In genomic region chr10:104080762-104081161, GRCh38 we compare ENCODE assay signal across 8 cellular contexts. TPM values are rescaled to one million over a fixed set of nuclear protein-coding genes. Genes with fewer than 3 reads are reported as not detected.
DNase-seq lines count a peak whose midpoint lies in the region; ATAC-seq lines count a peak whose summit lies in the region.

No MANE protein-coding gene starts in this region.

- no peaks in the 10 kb centered on the region for H3K27me3 Mint-ChIP-seq in activated naive CD4-positive, alpha-beta T cell treated with anti-CD3 and anti-CD28 coated beads, Interleukin-2, amount 50 U/mL, for 24 hours
- H3K27me3 Mint-ChIP-seq in effector memory CD8-positive, alpha-beta T cell: no peaks in the 10 kb centered on the region
- no peaks in the 10 kb centered on the region for H3K27me3 Mint-ChIP-seq in activated T-cell treated with anti-CD3 and anti-CD28 coated beads, Interleukin-2, amount 50 U/mL, for 24 hours

- no peaks in the 10 kb centered on the region for H3K4me1 Mint-ChIP-seq in activated naive CD4-positive, alpha-beta T cell treated with anti-CD3 and anti-CD28 coated beads, Interleukin-2, amount 50 U/mL, for 24 hours
- no peaks in the 10 kb centered on the region for H3K4me1 Mint-ChIP-seq in effector memory CD8-positive, alpha-beta T cell (ENCODE audit: low read depth in 2 of 2)
- H3K4me1 Mint-ChIP-seq in activated T-cell treated with anti-CD3 and anti-CD28 coated beads, Interleukin-2, amount 50 U/mL, for 24 hours (ENCODE audit: low read depth): peaks cover 4% of the 10 kb centered on the region

- ATAC-seq in effector memory CD8-positive, alpha-beta T cell (replicated peaks): peak; percentile 36

- peak overlapping the region; percentile 24 for H3K27ac Mint-ChIP-seq in activated naive CD4-positive, alpha-beta T cell treated with anti-CD3 and anti-CD28 coated beads, Interleukin-2, amount 50 U/mL, for 24 hours
- no peak overlapping the region for H3K27ac Mint-ChIP-seq in effector memory CD8-positive, alpha-beta T cell
- no peak overlapping the region for H3K27ac Mint-ChIP-seq in activated T-cell treated with anti-CD3 and anti-CD28 coated beads, Interleukin-2, amount 50 U/mL, for 24 hours

- H3K9me3 Mint-ChIP-seq in activated naive CD4-positive, alpha-beta T cell treated with anti-CD3 and anti-CD28 coated beads, Interleukin-2, amount 50 U/mL, for 24 hours: no peaks in the 10 kb centered on the region
- H3K9me3 Mint-ChIP-seq in effector memory CD8-positive, alpha-beta T cell: no peaks in the 10 kb centered on the region
- no peaks in the 10 kb centered on the region for H3K9me3 Mint-ChIP-seq in activated T-cell treated with anti-CD3 and anti-CD28 coated beads, Interleukin-2, amount 50 U/mL, for 24 hours

- H3K4me3 Mint-ChIP-seq in activated naive CD4-positive, alpha-beta T cell treated with anti-CD3 and anti-CD28 coated beads, Interleukin-2, amount 50 U/mL, for 24 hours: no peak overlapping the region
- H3K4me3 Mint-ChIP-seq in effector memory CD8-positive, alpha-beta T cell: no peak overlapping the region
- no peak overlapping the region for H3K4me3 Mint-ChIP-seq in activated T-cell treated with anti-CD3 and anti-CD28 coated beads, Interleukin-2, amount 50 U/mL, for 24 hours

- DNase-seq in activated naive CD4-positive, alpha-beta T cell (lab: John Stamatoyannopoulos, UW): no peak
- DNase-seq in NCI-H345 (lab: John Stamatoyannopoulos, UW): peak; percentile 58
- no peak for DNase-seq in effector memory CD8-positive, alpha-beta T cell
- peak; percentile 22 for DNase-seq in pulmonary artery endothelial cell (ENCODE audit: low read depth, low spot score)
- no peak for DNase-seq in mesenteric fat pad (ENCODE audit: low spot score)
- no peak for DNase-seq in stimulated activated CD4-positive, alpha-beta T cell treated with anti-CD3 and anti-CD28 coated beads, Interleukin-12 subunit alpha, Interleukin-12 subunit beta, amount 100 ng/mL, for 4 hours
- DNase-seq in activated T-cell treated with anti-CD3 and anti-CD28 coated beads, Interleukin-2, amount 50 U/mL, for 24 hours: no peak

- H3K36me3 Mint-ChIP-seq in activated naive CD4-positive, alpha-beta T cell treated with anti-CD3 and anti-CD28 coated beads, Interleukin-2, amount 50 U/mL, for 24 hours: no peaks in the 10 kb centered on the region
- H3K36me3 Mint-ChIP-seq in effector memory CD8-positive, alpha-beta T cell (ENCODE audit: insufficient read depth): no peaks in the 10 kb centered on the region
- H3K36me3 Mint-ChIP-seq in activated T-cell treated with anti-CD3 and anti-CD28 coated beads, Interleukin-2, amount 50 U/mL, for 24 hours (ENCODE audit: low read depth): no peaks in the 10 kb centered on the region

RNA-seq across cellular contexts. Expression of gene COL17A1, which starts 4.9 kb away (rescaled TPM):
- total RNA-seq in pulmonary artery endothelial cell: 2.2 and 2.9 TPM in 2 replicates
- total RNA-seq in mesenteric fat pad: 0.19 TPM

RNA-seq across cellular contexts. Expression of gene SFR1, which starts 41.2 kb away (rescaled TPM):
- 10.3 and 13.3 TPM in 2 replicates for total RNA-seq in pulmonary artery endothelial cell
- 6.1 TPM for total RNA-seq in mesenteric fat pad

Comparison
In these comparisons a context has a peak if more than half of its experiments do, and no peak if none do; other contexts are left out.
1. DNase-seq: peak in NCI-H345 (single experiment) and pulmonary artery endothelial cell (single experiment); none in activated naive CD4-positive, alpha-beta T cell (0 of 4), effector memory CD8-positive, alpha-beta T cell (0 of 3), mesenteric fat pad (single experiment), stimulated activated CD4-positive, alpha-beta T cell treated with anti-CD3 and anti-CD28 coated beads, Interleukin-12 subunit alpha, Interleukin-12 subunit beta, amount 100 ng/mL, for 4 hours (single experiment) and activated T-cell treated with anti-CD3 and anti-CD28 coated beads, Interleukin-2, amount 50 U/mL, for 24 hours (single experiment).